In genomic region chr1:47592296-47592975, GRCh38 we compare ENCODE assay signal across 15 cellular contexts.
DNase-seq lines count a peak whose midpoint lies in the region; ATAC-seq and TF ChIP-seq lines count a peak whose summit lies in the region.
"Had no signal": no experiment of that assay in that cellular context is flagged by ENCODE, and none has a peak within 500 bp of the region (broad histone marks: within the 10 kb centered on the region; RNA-seq: fewer than 3 reads in every experiment).

No MANE protein-coding gene starts in this region.

- peaks cover 11% of the 10 kb centered on the region for H3K4me1 Mint-ChIP-seq in endothelial cell (ENCODE audit: unreplicated experiment)

- TF ChIP-seq CTCF in endothelial cell (IDR thresholded peaks at IDR 0.05; ENCODE audit: unreplicated experiment) = no peak

- no peak overlapping the region for H3K27ac Mint-ChIP-seq in endothelial cell (ENCODE audit: unreplicated experiment)
- H3K27ac Mint-ChIP-seq: effector memory CD8-positive, alpha-beta T cell; HFFc6 had no signal

- H3K36me3 ChIP-seq in BLaER1 treated with 17β-estradiol and CSF1 and Interleukin-3, amounts not matched to agents 10 nM and 100 nM = no peaks in the 10 kb centered on the region
- H3K36me3 ChIP-seq in HUES48 (ENCODE audit: control insufficient read depth, insufficient read depth, low read length) = no peaks in the 10 kb centered on the region
- H3K36me3 ChIP-seq: upper lobe of left lung had no signal

- H3K27ac ChIP-seq in BLaER1 treated with 17β-estradiol and CSF1 and Interleukin-3, amounts not matched to agents 10 nM and 100 nM = 0 out of 22 replicates have a peak overlapping the region, but pooled peaks of 1 of the 11 experiments have one; percentile 15
- no peak overlapping the region for H3K27ac ChIP-seq in HUES48 (ENCODE audit: low read depth, low read length)
- H3K27ac ChIP-seq: body of pancreas, upper lobe of left lung had no signal

- H3K27me3 ChIP-seq in BLaER1 treated with 17β-estradiol and CSF1 and Interleukin-3, amounts not matched to agents 10 nM and 100 nM = peaks cover 0 to 32% (median 6%) of the 10 kb centered on the region in 11 experiments; a peak in 11 of 22 replicates
- peaks cover 47% of the 10 kb centered on the region for H3K27me3 ChIP-seq in HUES48 (ENCODE audit: control insufficient read depth, insufficient read depth, low read length)

- peak overlapping the region; percentile 93 to 99 (median 98) for H3K4me2 ChIP-seq in BLaER1 treated with 17β-estradiol and CSF1 and Interleukin-3, amounts not matched to agents 10 nM and 100 nM

- no peak overlapping the region for H3K4me3 Mint-ChIP-seq in endothelial cell (ENCODE audit: unreplicated experiment)
- H3K4me3 Mint-ChIP-seq: effector memory CD8-positive, alpha-beta T cell; HFFc6 had no signal

- H3K9me3 Mint-ChIP-seq in endothelial cell (ENCODE audit: unreplicated experiment) = no peaks in the 10 kb centered on the region
- H3K9me3 Mint-ChIP-seq: effector memory CD8-positive, alpha-beta T cell; HFFc6 had no signal

- H3K4me1 ChIP-seq in BLaER1 treated with 17β-estradiol and CSF1 and Interleukin-3, amounts not matched to agents 10 nM and 100 nM = peaks cover 18 to 68% (median 65%) of the 10 kb centered on the region in 10 experiments
- peaks cover 4% of the 10 kb centered on the region; the same call in 1 of the 2 replicates for H3K4me1 ChIP-seq in HUES48 (ENCODE audit: control insufficient read depth, insufficient read depth, low read length)

- H3K36me3 Mint-ChIP-seq in endothelial cell (ENCODE audit: low read depth, unreplicated experiment) = no peaks in the 10 kb centered on the region

- H3K27me3 Mint-ChIP-seq in endothelial cell (ENCODE audit: unreplicated experiment) = peaks cover 10% of the 10 kb centered on the region

- peak overlapping the region in 6 of 11 experiments; percentile 48 to 63 (median 56); a peak in 8 of 22 replicates for H3K9ac ChIP-seq in BLaER1 treated with 17β-estradiol and CSF1 and Interleukin-3, amounts not matched to agents 10 nM and 100 nM
- H3K9ac ChIP-seq in HUES48 (ENCODE audit: low read depth, low read length) = no peak overlapping the region

- peaks cover 0 to 8% (median 0%) of the 10 kb centered on the region in 11 experiments; a peak in 3 of 22 replicates for H4K20me1 ChIP-seq in BLaER1 treated with 17β-estradiol and CSF1 and Interleukin-3, amounts not matched to agents 10 nM and 100 nM

- no peak for ATAC-seq in GM18868 (IDR thresholded peaks at IDR 0.05; ENCODE audit: unreplicated experiment)
- ATAC-seq: body of pancreas; effector memory CD8-positive, alpha-beta T cell had no signal

- DNase-seq in NCI-H69 (lab: John Stamatoyannopoulos, UW) (peak; percentile 82), endothelial cell (ENCODE audit: low spot score) (no peak), HT-29 (ENCODE audit: low spot score) (no peak)
- no peak for DNase-seq in activated effector memory CD4-positive, alpha-beta T cell treated with anti-CD3 and anti-CD28 coated beads, Interleukin-2, amount 50 U/mL, for 16 hours
- DNase-seq: activated CD4-positive, alpha-beta T cell treated with anti-CD3 and anti-CD28 coated beads, Interleukin-2, amount 50 U/mL, for 4 hours; AML-193; body of pancreas; effector memory CD8-positive, alpha-beta T cell; HFFc6; MV-4-11 had no signal

- H3K9me3 ChIP-seq in BLaER1 treated with 17β-estradiol and CSF1 and Interleukin-3, amounts not matched to agents 10 nM and 100 nM (replicated peaks in 1 of 11) = no peaks in the 10 kb centered on the region
- H3K9me3 ChIP-seq in HUES48 (ENCODE audit: control insufficient read depth, insufficient read depth, low read length) = no peaks in the 10 kb centered on the region
- no peaks in the 10 kb centered on the region for H3K9me3 ChIP-seq in iPS-18c (ENCODE audit: control insufficient read depth, insufficient read depth, low read length)
- H3K9me3 ChIP-seq: body of pancreas, upper lobe of left lung had no signal

- peak overlapping the region in 9 of 10 experiments; percentile 44 to 62 (median 53); a peak in 14 of 20 replicates for H3K4me3 ChIP-seq in BLaER1 treated with 17β-estradiol and CSF1 and Interleukin-3, amounts not matched to agents 10 nM and 100 nM
- peak overlapping the region; percentile 56 for H3K4me3 ChIP-seq in HUES48 (ENCODE audit: low read depth, low read length)
- H3K4me3 ChIP-seq in iPS-18c (ENCODE audit: insufficient read depth, low read depth, low read length) = peak overlapping the region; percentile 47; the same call in 1 of the 2 replicates
- H3K4me3 ChIP-seq: body of pancreas had no signal
